8 cellular contexts compared by ENCODE assay signal in the genomic region with DNA sequence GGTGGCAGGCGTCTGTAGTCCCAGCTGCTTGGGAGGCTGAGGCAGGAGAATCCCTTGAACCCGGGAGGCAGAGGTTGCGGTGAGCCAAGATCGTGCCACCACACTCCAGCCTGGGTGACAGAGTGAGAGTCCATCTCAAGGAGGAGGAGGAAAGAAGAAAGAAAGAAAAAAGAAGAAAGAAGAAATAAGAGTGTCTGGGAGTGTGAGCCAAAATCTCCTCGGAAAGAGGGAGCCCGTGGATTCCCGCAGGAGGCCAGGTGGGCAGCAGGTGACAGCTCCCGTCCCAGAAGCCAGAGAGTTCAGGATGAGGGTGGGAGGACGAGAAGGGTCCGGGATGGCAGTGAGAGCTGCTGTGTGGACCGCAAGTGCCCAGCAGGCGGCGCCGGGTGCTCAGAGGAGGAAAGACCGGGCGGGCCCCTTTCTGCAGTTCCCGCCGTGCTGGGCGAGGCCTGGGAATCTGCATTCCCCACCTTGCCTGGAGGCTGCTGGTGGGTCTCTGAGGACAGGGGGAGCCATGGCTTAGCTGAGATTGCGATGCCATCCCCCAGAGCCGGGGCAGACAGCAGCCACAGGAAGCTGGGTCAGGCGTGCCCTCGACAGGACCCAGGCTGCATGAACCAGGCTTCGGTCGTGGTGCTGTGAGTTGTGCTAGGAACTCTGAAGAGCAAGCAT. TPM values are rescaled to one million over a fixed set of nuclear protein-coding genes. Genes with fewer than 3 reads are reported as not detected.
DNase-seq lines count a peak whose midpoint lies in the region; TF ChIP-seq lines count a peak whose summit lies in the region.

No MANE protein-coding gene starts in this region.

- H3K79me2 ChIP-seq in mammary epithelial cell (ENCODE audit: insufficient read depth, low read length): no peaks in the 10 kb centered on the region

- peak; percentile 50 to 79 (median 54) for DNase-seq in CD8-positive, alpha-beta memory T cell
- DNase-seq in H4 (ENCODE audit: low spot score) (peak; percentile 86), NCI-H2196 (lab: John Stamatoyannopoulos, UW; ENCODE audit: unreplicated experiment) (peak; percentile 66), mammary epithelial cell (peak; percentile 32), kidney epithelial cell (ENCODE audit: low read depth) (no peak), NCI-H524 treated with DMSO at 0.1 percent for 48 hours (lab: John Stamatoyannopoulos, UW) (no peak)
- DNase-seq in activated CD4-positive, CD25-positive, alpha-beta regulatory T cell treated with anti-CD3 and anti-CD28 coated beads, Interleukin-2, amount 50 U/mL, for 16 hours (ENCODE audit: low read depth, low spot score): peak; percentile 38
- DNase-seq in stimulated activated CD4-positive, alpha-beta T cell treated with anti-CD3 and anti-CD28 coated beads, TNF-alpha, amount 100 ng/mL, for 24 hours (ENCODE audit: low read depth in 3 of 3): peak; percentile 42 to 71 (median 51)

- H3K9ac ChIP-seq in mammary epithelial cell (ENCODE audit: insufficient read depth, low read length): no peak overlapping the region

- H3K36me3 Mint-ChIP-seq in CD8-positive, alpha-beta memory T cell: no peaks in the 10 kb centered on the region

- no peak overlapping the region for H3K4me3 ChIP-seq in CD8-positive, alpha-beta memory T cell (ENCODE audit: low read length)
- H3K4me3 ChIP-seq in mammary epithelial cell (replicated peaks in 1 of 3; ENCODE audit: insufficient read depth in 1 of 3, low read depth in 2 of 3, low read length in 3 of 3) (no peak overlapping the region), kidney epithelial cell (ENCODE audit: low read depth, low read length) (no peak overlapping the region)

- BruUV-seq in mammary epithelial cell (replicated peaks; lab: Mats Ljungman, UMichigan): no TSS peak

- dilution Hi-C loops in mammary epithelial cell (cut with HindIII; ENCODE audit: low sequenced_read_pairs): no loop called here

- no peaks in the 10 kb centered on the region for H3K4me1 ChIP-seq in CD8-positive, alpha-beta memory T cell (ENCODE audit: insufficient read depth, low read length)
- H3K4me1 ChIP-seq in mammary epithelial cell (ENCODE audit: insufficient read depth, low read length): no peaks in the 10 kb centered on the region

- H3K4me2 ChIP-seq in mammary epithelial cell (ENCODE audit: insufficient read depth, low read depth, low read length): no peak overlapping the region

- H3K9me3 ChIP-seq in CD8-positive, alpha-beta memory T cell (ENCODE audit: low read length): no peaks in the 10 kb centered on the region
- peaks cover 2% of the 10 kb centered on the region for H3K9me3 ChIP-seq in mammary epithelial cell (replicated peaks; ENCODE audit: insufficient read depth, low read length)

- 64% methylated on average over 9 of the region's 25 CpGs for WGBS in mammary epithelial cell (ENCODE audit: low coverage, missing lambda C conversion rate)

- CTCF ChIA-PET in CD8-positive, alpha-beta memory T cell (lab: Charles Lee): interaction anchor here (0.9 to 8.9 kb wide), 20 partner anchors 9 to 219 kb away, joined by 3 to 126 read pairs (median 6); a partner anchor contains a TSS
- CTCF ChIA-PET in mammary epithelial cell (lab: Charles Lee; ENCODE audit: low non-redundant PET): interaction anchor here (0.7 kb wide), 1 partner anchor 1668 kb away, joined by 3 read pairs; no protein-coding TSS in a partner anchor

- H3K27ac Mint-ChIP-seq in CD8-positive, alpha-beta memory T cell: peak overlapping the region in 2 of 8 donors; percentile 17 to 33

- no peak overlapping the region for H2AFZ ChIP-seq in mammary epithelial cell (ENCODE audit: low read depth, low read length)

- H3K27me3 ChIP-seq in CD8-positive, alpha-beta memory T cell (ENCODE audit: insufficient read depth, low read length, poor library complexity, severe bottlenecking): no peaks in the 10 kb centered on the region
- H3K27me3 ChIP-seq in mammary epithelial cell (ENCODE audit: insufficient read depth, low read length) (no peaks in the 10 kb centered on the region), kidney epithelial cell (ENCODE audit: control insufficient read depth, insufficient read depth, low read length) (peaks cover 12% of the 10 kb centered on the region)

- H3K27ac ChIP-seq in CD8-positive, alpha-beta memory T cell (ENCODE audit: low read depth, low read length): no peak overlapping the region
- H3K27ac ChIP-seq in mammary epithelial cell (ENCODE audit: insufficient read depth, low read depth, low read length): no peak overlapping the region

- no peaks in the 10 kb centered on the region for H3K36me3 ChIP-seq in CD8-positive, alpha-beta memory T cell (ENCODE audit: insufficient read depth, low read length)
- H3K36me3 ChIP-seq in mammary epithelial cell (ENCODE audit: insufficient read depth, low read length): no peaks in the 10 kb centered on the region
- no peaks in the 10 kb centered on the region for H3K36me3 ChIP-seq in kidney epithelial cell (ENCODE audit: control insufficient read depth, insufficient read depth, low read length)

- TF ChIP-seq CTCF in mammary epithelial cell (conservative IDR thresholded peaks at IDR 0.05 in 1 of 2, IDR thresholded peaks at IDR 0.05 in 1 of 2; ENCODE audit: extremely low read depth in 1 of 2, insufficient read depth in 1 of 2, low read depth in 1 of 2, low read length in 2 of 2) (peak; percentile 79 to 86), kidney epithelial cell (IDR thresholded peaks at IDR 0.05; ENCODE audit: insufficient read depth, low read length, poor library complexity, severe bottlenecking) (peak; percentile 97)

- in situ Hi-C loops in mammary epithelial cell (cut with MboI; ENCODE audit: low sequenced_read_pairs in 2 of 2): no loop called here

- H3K4me1 Mint-ChIP-seq in CD8-positive, alpha-beta memory T cell: peaks cover 5 to 8% (median 7%) of the 10 kb centered on the region in 3 donors

- H4K20me1 ChIP-seq in mammary epithelial cell (ENCODE audit: insufficient read depth, low read length): no peaks in the 10 kb centered on the region

- POLR2A ChIA-PET in CD8-positive, alpha-beta memory T cell (lab: Charles Lee): interaction anchor here (0.7 to 1.0 kb wide), 2 partner anchors 39 to 422 kb away, joined by 3 to 7 read pairs; no protein-coding TSS in a partner anchor

- H3K27me3 Mint-ChIP-seq in CD8-positive, alpha-beta memory T cell: peaks cover 15 to 28% of the 10 kb centered on the region in 2 donors

- peak overlapping the region in 1 of 7 donors; percentile 39 for H3K4me3 Mint-ChIP-seq in CD8-positive, alpha-beta memory T cell

- H3K9me3 Mint-ChIP-seq in CD8-positive, alpha-beta memory T cell: peaks cover 0 to 2% (median 0%) of the 10 kb centered on the region in 5 donors

- intact Hi-C loops in mammary epithelial cell (cut with micrococcal nuclease): loop anchor here (1.0 kb wide), 1 partner anchor 38 kb away; no protein-coding TSS in a partner anchor

RNA-seq across cellular contexts. Expression of a gene that starts 17.1 kb away (rescaled TPM):
- under 1 TPM in 1 of 2 experiments, not detected in 1; 0.07 TPM for total RNA-seq in CD8-positive, alpha-beta memory T cell
- 0.08 TPM for polyA plus RNA-seq in CD8-positive, alpha-beta memory T cell
- not detected in 2 replicates for total RNA-seq in H4 (2014; rRNA removed; shearing (Covaris generic))
- total RNA-seq in mammary epithelial cell: under 1 TPM; 0.42 to 0.50 TPM
- 0.15 TPM for polyA plus RNA-seq in mammary epithelial cell
- polyA minus RNA-seq in mammary epithelial cell: 0.98 TPM
- total RNA-seq in kidney epithelial cell: 2.8 and 5.6 TPM in 2 replicates

RNA-seq across cellular contexts. Expression of a gene that starts 39.1 kb away (rescaled TPM):
- total RNA-seq in CD8-positive, alpha-beta memory T cell: 10 to 100 TPM; 20.2 to 22.2 TPM
- 2.1 TPM for polyA plus RNA-seq in CD8-positive, alpha-beta memory T cell
- total RNA-seq in H4 (2014; rRNA removed; shearing (Covaris generic)): 25.2 and 25.3 TPM in 2 replicates
- total RNA-seq in mammary epithelial cell (10 to 100 TPM; 13.2 to 45.8 TPM), kidney epithelial cell (106 and 118 TPM in 2 replicates)
- polyA plus RNA-seq in mammary epithelial cell: 25.9 TPM
- 20.2 TPM for polyA minus RNA-seq in mammary epithelial cell

Comparison
In these comparisons a context has a peak if more than half of its experiments do, and no peak if none do; other contexts are left out.
1. DNase-seq: peak in CD8-positive, alpha-beta memory T cell (5 of 5), H4 (single experiment), NCI-H2196 (single experiment), activated CD4-positive, CD25-positive, alpha-beta regulatory T cell treated with anti-CD3 and anti-CD28 coated beads, Interleukin-2, amount 50 U/mL, for 16 hours (single experiment), mammary epithelial cell (single experiment) and stimulated activated CD4-positive, alpha-beta T cell treated with anti-CD3 and anti-CD28 coated beads, TNF-alpha, amount 100 ng/mL, for 24 hours (3 of 3); none in kidney epithelial cell (single experiment) and NCI-H524 treated with DMSO at 0.1 percent for 48 hours (single experiment).